7 cellular contexts compared by ENCODE assay signal in the genomic region with DNA sequence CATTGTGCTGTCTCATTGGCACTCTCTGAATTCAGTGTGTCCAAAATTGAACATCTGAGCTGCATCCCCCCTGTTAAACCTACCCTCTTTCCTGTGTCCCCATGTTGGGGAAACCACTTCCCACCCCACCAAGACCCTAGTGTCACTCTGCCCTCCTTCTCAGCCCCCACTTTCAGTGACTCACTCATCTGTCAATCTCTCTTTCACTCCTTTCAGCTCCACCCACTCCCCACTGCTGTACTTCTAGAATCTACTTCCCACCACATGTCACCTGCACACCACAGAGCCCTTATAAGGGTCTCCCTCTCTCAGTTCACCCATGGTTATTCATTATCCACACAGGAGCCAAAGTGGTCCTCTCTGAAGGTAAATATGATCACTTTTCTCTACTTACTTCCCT.
"Had no signal": no experiment of that assay in that cellular context is flagged by ENCODE, and none has a peak within 500 bp of the region (broad histone marks: within the 10 kb centered on the region; RNA-seq: fewer than 3 reads in every experiment).

No MANE protein-coding gene starts in this region.

- H2AFZ ChIP-seq: GM23338 had no signal

- ATAC-seq: GM23338, HepG2 had no signal

- H3K4me3 Mint-ChIP-seq: GM23338, H9, HFFc6 had no signal

- H3K9me3 Mint-ChIP-seq: GM23338, H9, HFFc6, IgD-negative memory B cell had no signal

- H3K27ac Mint-ChIP-seq: GM23338, HFFc6, IgD-negative memory B cell had no signal

- H3K4me2 ChIP-seq: GM23338 had no signal

- H3K4me1 Mint-ChIP-seq: GM23338, H9, IgD-negative memory B cell had no signal

- H3K27ac ChIP-seq: HL-60 had no signal

- H3K36me3 Mint-ChIP-seq: IgD-negative memory B cell had no signal

- DNase-seq: H9, HCEC 1CT, HFFc6 had no signal

- H3K4me3 ChIP-seq: GM23338 had no signal
